ENCODE assay signal across 1 cellular context in the genomic region with DNA sequence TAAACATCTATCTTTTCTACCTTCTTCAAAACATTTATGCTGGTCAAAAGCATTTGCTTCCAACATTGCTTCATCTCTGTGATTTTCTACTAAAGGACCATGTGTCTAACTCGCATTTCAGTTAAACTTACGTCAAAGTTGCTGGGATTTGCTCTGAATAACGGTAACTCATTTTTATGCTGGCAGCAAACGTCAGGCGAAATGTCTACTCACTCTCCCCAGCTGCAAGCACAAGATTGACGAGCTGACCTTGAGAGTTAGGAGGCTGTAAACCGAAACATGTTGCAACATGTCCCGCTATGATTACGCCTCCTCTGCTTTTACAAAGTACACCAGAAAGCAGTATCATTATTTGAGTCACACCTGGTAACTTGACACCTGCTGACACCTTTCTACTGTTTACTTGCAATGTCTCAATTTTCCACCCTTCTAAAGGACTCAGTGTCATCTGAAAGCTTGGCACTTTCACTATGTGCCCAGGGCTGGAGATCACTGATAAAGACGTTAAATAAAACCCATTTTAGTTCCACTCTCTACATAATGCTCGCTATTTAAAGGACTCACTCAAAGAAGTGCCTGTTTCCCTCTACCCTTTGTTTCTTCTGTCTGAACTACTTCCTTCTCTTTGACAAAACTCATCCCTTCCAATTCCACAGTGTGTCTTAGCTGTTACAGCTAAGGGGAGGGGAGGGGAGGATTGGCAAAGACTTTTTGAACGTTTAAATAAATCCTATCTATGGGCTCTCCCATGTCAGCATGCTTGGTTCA.
TF ChIP-seq lines count a peak whose summit lies in the region.

No MANE protein-coding gene starts in this region.

TF ChIP-seq in GM12878, 131 proteins besides CTCF, POLR2A, EP300 and RAD21 (continued from another document and continues in another):
- TF ChIP-seq, protein P1, sequence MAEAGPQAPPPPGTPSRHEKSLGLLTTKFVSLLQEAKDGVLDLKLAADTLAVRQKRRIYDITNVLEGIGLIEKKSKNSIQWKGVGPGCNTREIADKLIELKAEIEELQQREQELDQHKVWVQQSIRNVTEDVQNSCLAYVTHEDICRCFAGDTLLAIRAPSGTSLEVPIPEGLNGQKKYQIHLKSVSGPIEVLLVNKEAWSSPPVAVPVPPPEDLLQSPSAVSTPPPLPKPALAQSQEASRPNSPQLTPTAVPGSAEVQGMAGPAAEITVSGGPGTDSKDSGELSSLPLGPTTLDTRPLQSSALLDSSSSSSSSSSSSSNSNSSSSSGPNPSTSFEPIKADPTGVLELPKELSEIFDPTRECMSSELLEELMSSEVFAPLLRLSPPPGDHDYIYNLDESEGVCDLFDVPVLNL (IDR thresholded peaks at IDR 0.05; ENCODE audit: low read depth, low read length), result no peak
- TF ChIP-seq BMI1 (IDR thresholded peaks at IDR 0.05; ENCODE audit: borderline replicate concordance) (peak; percentile 63), RUNX3 (IDR thresholded peaks at IDR 0.05; ENCODE audit: low read length) (peak; percentile 60; the same call in 1 of the 2 replicates), ZNF207 (IDR thresholded peaks at IDR 0.05; ENCODE audit: borderline replicate concordance) (no peak), TARDBP (IDR thresholded peaks at IDR 0.05; ENCODE audit: borderline replicate concordance) (no peak), ZBED1 (IDR thresholded peaks at IDR 0.05; ENCODE audit: borderline replicate concordance) (no peak), BRCA1 (IDR thresholded peaks at IDR 0.05; ENCODE audit: low read depth, low read length) (no peak), CBX5 (IDR thresholded peaks at IDR 0.05; ENCODE audit: low read depth) (no peak), BCL11A (IDR thresholded peaks at IDR 0.05; ENCODE audit: low read depth, low read length) (peak; percentile 57), ATF7 (IDR thresholded peaks at IDR 0.05; ENCODE audit: low read depth) (peak; percentile 80), FOXK2 (IDR thresholded peaks at IDR 0.05) (no peak), RB1 (IDR thresholded peaks at IDR 0.05; ENCODE audit: borderline replicate concordance) (no peak), SIX5 (IDR thresholded peaks at IDR 0.05; ENCODE audit: low read depth, low read length, severe bottlenecking) (no peak), IKZF2 (IDR thresholded peaks at IDR 0.05) (peak; percentile 79 to 80), KDM1A (IDR thresholded peaks at IDR 0.05; ENCODE audit: borderline replicate concordance) (no peak), MYB (IDR thresholded peaks at IDR 0.05; ENCODE audit: borderline replicate concordance, low read depth, low read length) (0 out of 2 replicates have a peak, but pooled peaks have one; percentile 13), SPI1 (IDR thresholded peaks at IDR 0.05; ENCODE audit: borderline replicate concordance, insufficient read depth, low read depth, low read length) (no peak)
- TF ChIP-seq, protein P2, sequence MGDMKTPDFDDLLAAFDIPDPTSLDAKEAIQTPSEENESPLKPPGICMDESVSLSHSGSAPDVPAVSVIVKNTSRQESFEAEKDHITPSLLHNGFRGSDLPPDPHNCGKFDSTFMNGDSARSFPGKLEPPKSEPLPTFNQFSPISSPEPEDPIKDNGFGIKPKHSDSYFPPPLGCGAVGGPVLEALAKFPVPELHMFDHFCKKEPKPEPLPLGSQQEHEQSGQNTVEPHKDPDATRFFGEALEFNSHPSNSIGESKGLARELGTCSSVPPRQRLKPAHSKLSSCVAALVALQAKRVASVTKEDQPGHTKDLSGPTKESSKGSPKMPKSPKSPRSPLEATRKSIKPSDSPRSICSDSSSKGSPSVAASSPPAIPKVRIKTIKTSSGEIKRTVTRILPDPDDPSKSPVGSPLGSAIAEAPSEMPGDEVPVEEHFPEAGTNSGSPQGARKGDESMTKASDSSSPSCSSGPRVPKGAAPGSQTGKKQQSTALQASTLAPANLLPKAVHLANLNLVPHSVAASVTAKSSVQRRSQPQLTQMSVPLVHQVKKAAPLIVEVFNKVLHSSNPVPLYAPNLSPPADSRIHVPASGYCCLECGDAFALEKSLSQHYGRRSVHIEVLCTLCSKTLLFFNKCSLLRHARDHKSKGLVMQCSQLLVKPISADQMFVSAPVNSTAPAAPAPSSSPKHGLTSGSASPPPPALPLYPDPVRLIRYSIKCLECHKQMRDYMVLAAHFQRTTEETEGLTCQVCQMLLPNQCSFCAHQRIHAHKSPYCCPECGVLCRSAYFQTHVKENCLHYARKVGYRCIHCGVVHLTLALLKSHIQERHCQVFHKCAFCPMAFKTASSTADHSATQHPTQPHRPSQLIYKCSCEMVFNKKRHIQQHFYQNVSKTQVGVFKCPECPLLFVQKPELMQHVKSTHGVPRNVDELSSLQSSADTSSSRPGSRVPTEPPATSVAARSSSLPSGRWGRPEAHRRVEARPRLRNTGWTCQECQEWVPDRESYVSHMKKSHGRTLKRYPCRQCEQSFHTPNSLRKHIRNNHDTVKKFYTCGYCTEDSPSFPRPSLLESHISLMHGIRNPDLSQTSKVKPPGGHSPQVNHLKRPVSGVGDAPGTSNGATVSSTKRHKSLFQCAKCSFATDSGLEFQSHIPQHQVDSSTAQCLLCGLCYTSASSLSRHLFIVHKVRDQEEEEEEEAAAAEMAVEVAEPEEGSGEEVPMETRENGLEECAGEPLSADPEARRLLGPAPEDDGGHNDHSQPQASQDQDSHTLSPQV (IDR thresholded peaks at IDR 0.05), result no peak
- TF ChIP-seq, protein P3, sequence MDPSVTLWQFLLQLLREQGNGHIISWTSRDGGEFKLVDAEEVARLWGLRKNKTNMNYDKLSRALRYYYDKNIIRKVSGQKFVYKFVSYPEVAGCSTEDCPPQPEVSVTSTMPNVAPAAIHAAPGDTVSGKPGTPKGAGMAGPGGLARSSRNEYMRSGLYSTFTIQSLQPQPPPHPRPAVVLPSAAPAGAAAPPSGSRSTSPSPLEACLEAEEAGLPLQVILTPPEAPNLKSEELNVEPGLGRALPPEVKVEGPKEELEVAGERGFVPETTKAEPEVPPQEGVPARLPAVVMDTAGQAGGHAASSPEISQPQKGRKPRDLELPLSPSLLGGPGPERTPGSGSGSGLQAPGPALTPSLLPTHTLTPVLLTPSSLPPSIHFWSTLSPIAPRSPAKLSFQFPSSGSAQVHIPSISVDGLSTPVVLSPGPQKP (IDR thresholded peaks at IDR 0.05; ENCODE audit: low read depth, low read length), result no peak
- TF ChIP-seq, protein P4, sequence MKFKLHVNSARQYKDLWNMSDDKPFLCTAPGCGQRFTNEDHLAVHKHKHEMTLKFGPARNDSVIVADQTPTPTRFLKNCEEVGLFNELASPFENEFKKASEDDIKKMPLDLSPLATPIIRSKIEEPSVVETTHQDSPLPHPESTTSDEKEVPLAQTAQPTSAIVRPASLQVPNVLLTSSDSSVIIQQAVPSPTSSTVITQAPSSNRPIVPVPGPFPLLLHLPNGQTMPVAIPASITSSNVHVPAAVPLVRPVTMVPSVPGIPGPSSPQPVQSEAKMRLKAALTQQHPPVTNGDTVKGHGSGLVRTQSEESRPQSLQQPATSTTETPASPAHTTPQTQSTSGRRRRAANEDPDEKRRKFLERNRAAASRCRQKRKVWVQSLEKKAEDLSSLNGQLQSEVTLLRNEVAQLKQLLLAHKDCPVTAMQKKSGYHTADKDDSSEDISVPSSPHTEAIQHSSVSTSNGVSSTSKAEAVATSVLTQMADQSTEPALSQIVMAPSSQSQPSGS (IDR thresholded peaks at IDR 0.05; ENCODE audit: low read length), result peak; percentile 40; the same call in 1 of the 2 replicates
- TF ChIP-seq, protein P5, sequence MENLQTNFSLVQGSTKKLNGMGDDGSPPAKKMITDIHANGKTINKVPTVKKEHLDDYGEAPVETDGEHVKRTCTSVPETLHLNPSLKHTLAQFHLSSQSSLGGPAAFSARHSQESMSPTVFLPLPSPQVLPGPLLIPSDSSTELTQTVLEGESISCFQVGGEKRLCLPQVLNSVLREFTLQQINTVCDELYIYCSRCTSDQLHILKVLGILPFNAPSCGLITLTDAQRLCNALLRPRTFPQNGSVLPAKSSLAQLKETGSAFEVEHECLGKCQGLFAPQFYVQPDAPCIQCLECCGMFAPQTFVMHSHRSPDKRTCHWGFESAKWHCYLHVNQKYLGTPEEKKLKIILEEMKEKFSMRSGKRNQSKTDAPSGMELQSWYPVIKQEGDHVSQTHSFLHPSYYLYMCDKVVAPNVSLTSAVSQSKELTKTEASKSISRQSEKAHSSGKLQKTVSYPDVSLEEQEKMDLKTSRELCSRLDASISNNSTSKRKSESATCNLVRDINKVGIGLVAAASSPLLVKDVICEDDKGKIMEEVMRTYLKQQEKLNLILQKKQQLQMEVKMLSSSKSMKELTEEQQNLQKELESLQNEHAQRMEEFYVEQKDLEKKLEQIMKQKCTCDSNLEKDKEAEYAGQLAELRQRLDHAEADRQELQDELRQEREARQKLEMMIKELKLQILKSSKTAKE (IDR thresholded peaks at IDR 0.05; ENCODE audit: low read depth, poor library complexity, severe bottlenecking), result peak; percentile 93
- TF ChIP-seq, protein P6, sequence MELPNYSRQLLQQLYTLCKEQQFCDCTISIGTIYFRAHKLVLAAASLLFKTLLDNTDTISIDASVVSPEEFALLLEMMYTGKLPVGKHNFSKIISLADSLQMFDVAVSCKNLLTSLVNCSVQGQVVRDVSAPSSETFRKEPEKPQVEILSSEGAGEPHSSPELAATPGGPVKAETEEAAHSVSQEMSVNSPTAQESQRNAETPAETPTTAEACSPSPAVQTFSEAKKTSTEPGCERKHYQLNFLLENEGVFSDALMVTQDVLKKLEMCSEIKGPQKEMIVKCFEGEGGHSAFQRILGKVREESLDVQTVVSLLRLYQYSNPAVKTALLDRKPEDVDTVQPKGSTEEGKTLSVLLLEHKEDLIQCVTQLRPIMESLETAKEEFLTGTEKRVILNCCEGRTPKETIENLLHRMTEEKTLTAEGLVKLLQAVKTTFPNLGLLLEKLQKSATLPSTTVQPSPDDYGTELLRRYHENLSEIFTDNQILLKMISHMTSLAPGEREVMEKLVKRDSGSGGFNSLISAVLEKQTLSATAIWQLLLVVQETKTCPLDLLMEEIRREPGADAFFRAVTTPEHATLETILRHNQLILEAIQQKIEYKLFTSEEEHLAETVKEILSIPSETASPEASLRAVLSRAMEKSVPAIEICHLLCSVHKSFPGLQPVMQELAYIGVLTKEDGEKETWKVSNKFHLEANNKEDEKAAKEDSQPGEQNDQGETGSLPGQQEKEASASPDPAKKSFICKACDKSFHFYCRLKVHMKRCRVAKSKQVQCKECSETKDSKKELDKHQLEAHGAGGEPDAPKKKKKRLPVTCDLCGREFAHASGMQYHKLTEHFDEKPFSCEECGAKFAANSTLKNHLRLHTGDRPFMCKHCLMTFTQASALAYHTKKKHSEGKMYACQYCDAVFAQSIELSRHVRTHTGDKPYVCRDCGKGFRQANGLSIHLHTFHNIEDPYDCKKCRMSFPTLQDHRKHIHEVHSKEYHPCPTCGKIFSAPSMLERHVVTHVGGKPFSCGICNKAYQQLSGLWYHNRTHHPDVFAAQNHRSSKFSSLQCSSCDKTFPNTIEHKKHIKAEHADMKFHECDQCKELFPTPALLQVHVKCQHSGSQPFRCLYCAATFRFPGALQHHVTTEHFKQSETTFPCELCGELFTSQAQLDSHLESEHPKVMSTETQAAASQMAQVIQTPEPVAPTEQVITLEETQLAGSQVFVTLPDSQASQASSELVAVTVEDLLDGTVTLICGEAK (IDR thresholded peaks at IDR 0.05; ENCODE audit: borderline replicate concordance), result no peak
- TF ChIP-seq, protein P7, sequence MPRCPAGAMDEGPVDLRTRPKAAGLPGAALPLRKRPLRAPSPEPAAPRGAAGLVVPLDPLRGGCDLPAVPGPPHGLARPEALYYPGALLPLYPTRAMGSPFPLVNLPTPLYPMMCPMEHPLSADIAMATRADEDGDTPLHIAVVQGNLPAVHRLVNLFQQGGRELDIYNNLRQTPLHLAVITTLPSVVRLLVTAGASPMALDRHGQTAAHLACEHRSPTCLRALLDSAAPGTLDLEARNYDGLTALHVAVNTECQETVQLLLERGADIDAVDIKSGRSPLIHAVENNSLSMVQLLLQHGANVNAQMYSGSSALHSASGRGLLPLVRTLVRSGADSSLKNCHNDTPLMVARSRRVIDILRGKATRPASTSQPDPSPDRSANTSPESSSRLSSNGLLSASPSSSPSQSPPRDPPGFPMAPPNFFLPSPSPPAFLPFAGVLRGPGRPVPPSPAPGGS (IDR thresholded peaks at IDR 0.05; ENCODE audit: borderline replicate concordance, insufficient read depth, low read depth, low read length, poor library complexity, severe bottlenecking), result peak; percentile 72
- TF ChIP-seq, protein P8, sequence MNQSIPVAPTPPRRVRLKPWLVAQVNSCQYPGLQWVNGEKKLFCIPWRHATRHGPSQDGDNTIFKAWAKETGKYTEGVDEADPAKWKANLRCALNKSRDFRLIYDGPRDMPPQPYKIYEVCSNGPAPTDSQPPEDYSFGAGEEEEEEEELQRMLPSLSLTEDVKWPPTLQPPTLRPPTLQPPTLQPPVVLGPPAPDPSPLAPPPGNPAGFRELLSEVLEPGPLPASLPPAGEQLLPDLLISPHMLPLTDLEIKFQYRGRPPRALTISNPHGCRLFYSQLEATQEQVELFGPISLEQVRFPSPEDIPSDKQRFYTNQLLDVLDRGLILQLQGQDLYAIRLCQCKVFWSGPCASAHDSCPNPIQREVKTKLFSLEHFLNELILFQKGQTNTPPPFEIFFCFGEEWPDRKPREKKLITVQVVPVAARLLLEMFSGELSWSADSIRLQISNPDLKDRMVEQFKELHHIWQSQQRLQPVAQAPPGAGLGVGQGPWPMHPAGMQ (IDR thresholded peaks at IDR 0.05; ENCODE audit: borderline replicate concordance), result no peak
- TF ChIP-seq, protein P9, sequence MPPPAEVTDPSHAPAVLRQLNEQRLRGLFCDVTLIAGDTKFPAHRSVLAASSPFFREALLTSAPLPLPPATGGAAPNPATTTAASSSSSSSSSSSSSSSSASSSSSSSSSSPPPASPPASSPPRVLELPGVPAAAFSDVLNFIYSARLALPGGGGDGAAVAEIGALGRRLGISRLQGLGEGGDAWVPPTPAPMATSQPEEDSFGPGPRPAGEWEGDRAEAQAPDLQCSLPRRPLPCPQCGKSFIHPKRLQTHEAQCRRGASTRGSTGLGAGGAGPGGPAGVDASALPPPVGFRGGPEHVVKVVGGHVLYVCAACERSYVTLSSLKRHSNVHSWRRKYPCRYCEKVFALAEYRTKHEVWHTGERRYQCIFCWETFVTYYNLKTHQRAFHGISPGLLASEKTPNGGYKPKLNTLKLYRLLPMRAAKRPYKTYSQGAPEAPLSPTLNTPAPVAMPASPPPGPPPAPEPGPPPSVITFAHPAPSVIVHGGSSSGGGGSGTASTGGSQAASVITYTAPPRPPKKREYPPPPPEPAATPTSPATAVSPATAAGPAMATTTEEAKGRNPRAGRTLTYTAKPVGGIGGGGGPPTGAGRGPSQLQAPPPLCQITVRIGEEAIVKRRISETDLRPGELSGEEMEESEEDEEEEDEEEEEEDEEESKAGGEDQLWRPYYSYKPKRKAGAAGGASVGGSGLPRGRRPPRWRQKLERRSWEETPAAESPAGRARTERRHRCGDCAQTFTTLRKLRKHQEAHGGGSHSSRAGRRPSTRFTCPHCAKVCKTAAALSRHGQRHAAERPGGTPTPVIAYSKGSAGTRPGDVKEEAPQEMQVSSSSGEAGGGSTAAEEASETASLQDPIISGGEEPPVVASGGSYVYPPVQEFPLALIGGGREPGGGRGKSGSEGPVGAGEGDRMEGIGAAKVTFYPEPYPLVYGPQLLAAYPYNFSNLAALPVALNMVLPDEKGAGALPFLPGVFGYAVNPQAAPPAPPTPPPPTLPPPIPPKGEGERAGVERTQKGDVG (CRISPR knock-in tag; IDR thresholded peaks at IDR 0.05), result no peak
- TF ChIP-seq, protein P10, sequence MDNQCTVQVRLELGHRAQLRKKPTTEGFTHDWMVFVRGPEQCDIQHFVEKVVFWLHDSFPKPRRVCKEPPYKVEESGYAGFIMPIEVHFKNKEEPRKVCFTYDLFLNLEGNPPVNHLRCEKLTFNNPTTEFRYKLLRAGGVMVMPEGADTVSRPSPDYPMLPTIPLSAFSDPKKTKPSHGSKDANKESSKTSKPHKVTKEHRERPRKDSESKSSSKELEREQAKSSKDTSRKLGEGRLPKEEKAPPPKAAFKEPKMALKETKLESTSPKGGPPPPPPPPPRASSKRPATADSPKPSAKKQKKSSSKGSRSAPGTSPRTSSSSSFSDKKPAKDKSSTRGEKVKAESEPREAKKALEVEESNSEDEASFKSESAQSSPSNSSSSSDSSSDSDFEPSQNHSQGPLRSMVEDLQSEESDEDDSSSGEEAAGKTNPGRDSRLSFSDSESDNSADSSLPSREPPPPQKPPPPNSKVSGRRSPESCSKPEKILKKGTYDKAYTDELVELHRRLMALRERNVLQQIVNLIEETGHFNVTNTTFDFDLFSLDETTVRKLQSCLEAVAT (IDR thresholded peaks at IDR 0.05), result 0 out of 2 replicates have a peak, but pooled peaks have one; percentile 60
